In genomic region chr11:75236062-75236461, GRCh38 we compare ENCODE assay signal across 1 cellular context.
TF ChIP-seq lines count a peak whose summit lies in the region.

No MANE protein-coding gene starts in this region.

TF ChIP-seq in H1, 55 proteins besides CTCF, POLR2A, EP300 and RAD21:
- TF ChIP-seq NANOG (IDR thresholded peaks at IDR 0.05; ENCODE audit: insufficient read depth, low read depth, low read length, poor library complexity, severe bottlenecking), result no peak
- TF ChIP-seq ASH2L (IDR thresholded peaks at IDR 0.05; ENCODE audit: low read length), result no peak
- no peak for TF ChIP-seq USF2 (IDR thresholded peaks at IDR 0.05; ENCODE audit: low read length)
- peak; percentile 71; the same call in 1 of the 2 replicates for TF ChIP-seq MAX (IDR thresholded peaks at IDR 0.05)
